In the genomic region with DNA sequence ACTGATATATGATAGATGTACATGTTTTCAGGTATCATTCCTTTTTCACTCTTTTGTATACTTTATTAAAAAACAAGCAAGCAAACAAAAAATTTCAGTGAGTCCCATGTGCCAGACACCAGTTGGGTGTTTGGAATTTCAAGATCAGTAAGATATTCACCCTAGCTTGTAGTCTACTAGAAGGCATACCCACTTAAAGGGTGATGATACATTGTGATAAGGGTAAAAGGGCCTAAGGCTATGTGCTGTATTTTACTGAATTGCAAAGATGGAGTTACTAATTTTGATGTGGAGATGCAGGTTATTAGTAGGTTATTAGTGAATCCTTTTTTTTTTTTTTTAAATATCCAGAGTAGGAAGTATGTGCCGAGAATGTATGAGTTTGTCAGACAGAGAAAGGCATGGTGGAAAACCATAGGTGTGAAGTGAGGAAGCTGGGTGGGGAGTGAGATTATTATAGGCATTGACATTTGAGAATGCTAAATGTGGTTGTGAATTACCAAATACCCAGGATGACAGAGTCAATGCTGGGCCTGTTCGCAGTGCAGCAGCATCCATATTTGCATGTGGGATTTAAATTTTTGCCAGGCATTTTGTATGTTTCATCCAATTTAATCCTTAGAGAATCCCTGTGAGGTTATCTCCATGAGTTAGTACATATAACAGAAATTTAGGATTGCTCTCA, we compare ENCODE assay signal across 26 cellular contexts. TPM values are rescaled to one million over a fixed set of nuclear protein-coding genes. Genes with fewer than 3 reads are reported as not detected.
DNase-seq lines count a peak whose midpoint lies in the region; ATAC-seq and TF ChIP-seq lines count a peak whose summit lies in the region.
"Had no signal": no experiment of that assay in that cellular context is flagged by ENCODE, and none has a peak within 500 bp of the region (broad histone marks: within the 10 kb centered on the region; RNA-seq: fewer than 3 reads in every experiment).

No MANE protein-coding gene starts in this region.

- H3K4me1 ChIP-seq in SK-N-SH (ENCODE audit: control insufficient read depth in 1 of 2, insufficient read depth in 2 of 2, low read depth in 1 of 2, low read length in 1 of 2) = peaks cover 9 to 12% of the 10 kb centered on the region in 2 experiments; a peak in 3 of 4 replicates
- H3K4me1 ChIP-seq in Loucy (ENCODE audit: insufficient read depth, low read length, poor library complexity, severe bottlenecking) = peaks cover 66% of the 10 kb centered on the region
- peaks cover 0 to 2% of the 10 kb centered on the region in 2 experiments for H3K4me1 ChIP-seq in trophoblast cell (ENCODE audit: control insufficient read depth in 1 of 2, insufficient read depth in 2 of 2, low read length in 2 of 2)
- H3K4me1 ChIP-seq in tibial nerve = peaks cover 0 to 16% (median 1%) of the 10 kb centered on the region in 4 donors

- no peak overlapping the region for H4K12ac ChIP-seq in trophoblast cell (ENCODE audit: low read depth, low read length)

- no peaks in the 10 kb centered on the region for H3K9me3 Mint-ChIP-seq in endothelial cell (ENCODE audit: unreplicated experiment)
- H3K9me3 Mint-ChIP-seq: CD14-positive monocyte; central memory CD8-positive, alpha-beta T cell; stimulated activated memory B cell treated with anti-CD40 and anti-IgM and Interleukin-4, amounts not matched to agents 10 μg/mL and 1 μg/mL and 100 μg/mL, for 72 hours had no signal

- TF ChIP-seq EP300 in SK-N-SH (IDR thresholded peaks at IDR 0.05; ENCODE audit: borderline replicate concordance in 1 of 2, low read depth in 1 of 2, low read length in 1 of 2) (no peak; a peak in 1 of 4 replicates), tibial nerve (IDR thresholded peaks at IDR 0.05) (no peak)

- peak overlapping the region; percentile 40 for H2BK5ac ChIP-seq in trophoblast cell (ENCODE audit: low read depth, low read length, poor library complexity)

- H3K18ac ChIP-seq in trophoblast cell (ENCODE audit: low read length) = no peak overlapping the region

- no peaks in the 10 kb centered on the region for H3F3A ChIP-seq in SK-N-SH (replicated peaks; ENCODE audit: insufficient read depth)
- H3F3A ChIP-seq in Loucy (ENCODE audit: low read depth) = no peaks in the 10 kb centered on the region

- no peak overlapping the region for H3K23ac ChIP-seq in trophoblast cell (ENCODE audit: low read length)

- no peak for TF ChIP-seq RAD21 in SK-N-SH (IDR thresholded peaks at IDR 0.05; ENCODE audit: low read length)

- no peak for TF ChIP-seq CTCF in SK-N-SH (IDR thresholded peaks at IDR 0.05)
- no peak for TF ChIP-seq CTCF in Loucy (conservative IDR thresholded peaks at IDR 0.05; ENCODE audit: low read length)
- TF ChIP-seq CTCF in endothelial cell (IDR thresholded peaks at IDR 0.05; ENCODE audit: unreplicated experiment) = no peak
- TF ChIP-seq CTCF in tibial nerve (IDR thresholded peaks at IDR 0.05) = no peak

- no peak overlapping the region for H2BK120ac ChIP-seq in trophoblast cell (ENCODE audit: insufficient read depth, low read length, poor library complexity)

- H3K27ac ChIP-seq in SK-N-SH (ENCODE audit: low read depth in 2 of 2, low read length in 1 of 2) (peak overlapping the region in 1 of 2 experiments; percentile 9; a peak in 1 of 4 replicates), trophoblast cell (ENCODE audit: low read depth, low read length) (no peak overlapping the region), tibial nerve (no peak overlapping the region)
- H3K27ac ChIP-seq: 22Rv1, adrenal gland, heart left ventricle, suprapubic skin had no signal

- no peak overlapping the region for H3K4me3 ChIP-seq in SK-N-SH (ENCODE audit: low read depth in 2 of 2, low read length in 1 of 2)
- H3K4me3 ChIP-seq in Loucy (ENCODE audit: low read length, poor library complexity, severe bottlenecking) = no peak overlapping the region
- H3K4me3 ChIP-seq in trophoblast cell (ENCODE audit: low read depth, low read length) = no peak overlapping the region
- H3K4me3 ChIP-seq in tibial nerve = no peak overlapping the region
- H3K4me3 ChIP-seq: adrenal gland, heart left ventricle, K562, suprapubic skin had no signal

- H3K79me1 ChIP-seq in trophoblast cell (ENCODE audit: low read length) = no peaks in the 10 kb centered on the region

- no peak overlapping the region for H3K4ac ChIP-seq in trophoblast cell (ENCODE audit: low read depth, low read length)

- H3K4me2 ChIP-seq in SK-N-SH (no peak overlapping the region), Loucy (ENCODE audit: low read depth, low read length, poor library complexity, severe bottlenecking) (peak overlapping the region; percentile 40), trophoblast cell (ENCODE audit: low read length) (peak overlapping the region; percentile 21)

- peaks cover 60% of the 10 kb centered on the region for H3K4me1 Mint-ChIP-seq in endothelial cell (ENCODE audit: unreplicated experiment)

- H2BK12ac ChIP-seq in trophoblast cell (ENCODE audit: low read length) = no peak overlapping the region

- no peak for TF ChIP-seq POLR2A in tibial nerve (IDR thresholded peaks at IDR 0.05)

- H4K91ac ChIP-seq in trophoblast cell (ENCODE audit: low read depth, low read length) = no peak overlapping the region

- CTCF ChIA-PET in SK-N-SH (lab: Yijun Ruan, JAX) = no interaction called here

- ATAC-seq in SK-N-SH treated with all-trans-retinoic acid at 6 μM for 48 hours = no peak
- ATAC-seq: esophagus mucosa; K562; PC-3; stimulated activated memory B cell treated with anti-CD40 and anti-IgM and Interleukin-4, amounts not matched to agents 10 μg/mL and 1 μg/mL and 100 μg/mL, for 72 hours had no signal

- peaks cover 5% of the 10 kb centered on the region for H3K36me3 Mint-ChIP-seq in endothelial cell (ENCODE audit: low read depth, unreplicated experiment)

- H2AFZ ChIP-seq in SK-N-SH (ENCODE audit: low read depth) (no peak overlapping the region), Loucy (ENCODE audit: low read length) (no peak overlapping the region), trophoblast cell (ENCODE audit: insufficient read depth, low read length, poor library complexity) (no peak overlapping the region)

- peaks cover 10% of the 10 kb centered on the region for H3K27me3 Mint-ChIP-seq in endothelial cell (ENCODE audit: unreplicated experiment)
- H3K27me3 Mint-ChIP-seq: central memory CD8-positive, alpha-beta T cell; stimulated activated memory B cell treated with anti-CD40 and anti-IgM and Interleukin-4, amounts not matched to agents 10 μg/mL and 1 μg/mL and 100 μg/mL, for 72 hours had no signal

- 92% methylated on average over 2 of the region's 2 CpGs for WGBS in SK-N-SH (ENCODE audit: low lambda C conversion rate)
- no CpG with 5 or more reads among the region's 2 CpGs for WGBS in trophoblast cell (ENCODE audit: extremely low coverage, insufficient coverage, insufficient read length)
- WGBS in tibial nerve, 2 donors = 93 to 95% methylated on average over 2 of the region's 2 CpGs

- H3K9me3 ChIP-seq in SK-N-SH (no peaks in the 10 kb centered on the region), Loucy (ENCODE audit: insufficient read depth, low read depth, low read length) (no peaks in the 10 kb centered on the region), trophoblast cell (ENCODE audit: insufficient read depth, low read depth, low read length) (no peaks in the 10 kb centered on the region), tibial nerve (no peaks in the 10 kb centered on the region)
- H3K9me3 ChIP-seq: adrenal gland, heart left ventricle, suprapubic skin had no signal

- POLR2A ChIA-PET in SK-N-SH (lab: Yijun Ruan, JAX) = no interaction called here

- no peak overlapping the region for H2AK5ac ChIP-seq in trophoblast cell (ENCODE audit: low read length)

- H4K8ac ChIP-seq in trophoblast cell (ENCODE audit: low read depth, low read length) = no peak overlapping the region

- peaks cover 25% of the 10 kb centered on the region for H3K79me2 ChIP-seq in SK-N-SH (ENCODE audit: insufficient read depth)
- H3K79me2 ChIP-seq in Loucy (ENCODE audit: insufficient read depth, low read length) = peaks cover 75% of the 10 kb centered on the region
- no peaks in the 10 kb centered on the region for H3K79me2 ChIP-seq in trophoblast cell (ENCODE audit: control insufficient read depth, insufficient read depth, low read length, poor library complexity)

- peak overlapping the region; percentile 6 for H3K27ac Mint-ChIP-seq in endothelial cell (ENCODE audit: unreplicated experiment)
- H3K27ac Mint-ChIP-seq: stimulated activated memory B cell treated with anti-CD40 and anti-IgM and Interleukin-4, amounts not matched to agents 10 μg/mL and 1 μg/mL and 100 μg/mL, for 72 hours had no signal

- DNase-seq in SK-N-SH = peak; percentile 20
- no peak for DNase-seq in endothelial cell (ENCODE audit: low spot score)
- DNase-seq in trophoblast cell = peak; percentile 43 to 89
- DNase-seq in GDM1 (lab: John Stamatoyannopoulos, UW) = no peak
- DNase-seq in globus pallidus (ENCODE audit: low spot score) = no peak
- no peak for DNase-seq in tibial nerve (ENCODE audit: low spot score in 2 of 2)
- DNase-seq: activated CD4-positive, alpha-beta T cell treated with anti-CD3 and anti-CD28 coated beads for 4 hours; activated effector memory CD4-positive, alpha-beta T cell treated with anti-CD3 and anti-CD28 coated beads, Interleukin-2, amount 50 U/mL, for 16 hours; activated T-cell treated with anti-CD3 and anti-CD28 coated beads, Interleukin-2, amount 50 U/mL, for 1 hour; adrenal gland; heart left ventricle; NCI-H1092 treated with DMSO at 0.1 percent for 48 hours; NCI-H187 treated with DMSO at 0.1 percent for 48 hours; NCI-H524; NK-92 treated with Interleukin-12 subunit alpha and Interleukin-12 subunit beta, amount 100 ng/mL, for 24 hours; PC-3; Right ventricle myocardium superior had no signal

- no peaks in the 10 kb centered on the region for H3K36me3 ChIP-seq in SK-N-SH (replicated peaks in 1 of 2; ENCODE audit: control insufficient read depth in 1 of 2, insufficient read depth in 2 of 2, low read length in 1 of 2)
- no peaks in the 10 kb centered on the region for H3K36me3 ChIP-seq in Loucy (ENCODE audit: insufficient read depth, low read length)
- H3K36me3 ChIP-seq in trophoblast cell (ENCODE audit: control insufficient read depth in 1 of 2, insufficient read depth in 2 of 2, low read length in 2 of 2) = no peaks in the 10 kb centered on the region
- no peaks in the 10 kb centered on the region for H3K36me3 ChIP-seq in tibial nerve
- H3K36me3 ChIP-seq: adrenal gland, heart left ventricle, suprapubic skin had no signal

- H4K20me1 ChIP-seq in SK-N-SH (ENCODE audit: insufficient read depth) = no peaks in the 10 kb centered on the region
- H4K20me1 ChIP-seq in Loucy (ENCODE audit: insufficient read depth, low read length, poor library complexity, severe bottlenecking) = peaks cover 17% of the 10 kb centered on the region

- peak overlapping the region; percentile 1 for H3K4me3 Mint-ChIP-seq in endothelial cell (ENCODE audit: unreplicated experiment)
- H3K4me3 Mint-ChIP-seq: CD14-positive monocyte; stimulated activated memory B cell treated with anti-CD40 and anti-IgM and Interleukin-4, amounts not matched to agents 10 μg/mL and 1 μg/mL and 100 μg/mL, for 72 hours had no signal

- H3K9ac ChIP-seq in SK-N-SH = no peak overlapping the region
- H3K9ac ChIP-seq in Loucy (ENCODE audit: low read depth, low read length, poor library complexity, severe bottlenecking) = no peak overlapping the region
- H3K9ac ChIP-seq in trophoblast cell (ENCODE audit: low read length) = no peak overlapping the region

- H3K14ac ChIP-seq in trophoblast cell (ENCODE audit: low read length) = no peak overlapping the region

- H3K27me3 ChIP-seq in SK-N-SH (ENCODE audit: insufficient read depth) = no peaks in the 10 kb centered on the region
- no peaks in the 10 kb centered on the region for H3K27me3 ChIP-seq in Loucy (ENCODE audit: insufficient read depth, low read length, poor library complexity, severe bottlenecking)
- no peaks in the 10 kb centered on the region for H3K27me3 ChIP-seq in trophoblast cell (ENCODE audit: insufficient read depth, low read length)
- no peaks in the 10 kb centered on the region for H3K27me3 ChIP-seq in tibial nerve
- H3K27me3 ChIP-seq: adrenal gland, heart left ventricle, suprapubic skin had no signal

- no peaks in the 10 kb centered on the region for H3K9me2 ChIP-seq in SK-N-SH
- H3K9me2 ChIP-seq in Loucy (replicated peaks; ENCODE audit: low read depth, low read length) = no peaks in the 10 kb centered on the region

RNA-seq across cellular contexts. Expression of a gene that starts 10.1 kb away (rescaled TPM):
- 14.7 and 18.9 TPM in 2 replicates for polyA plus RNA-seq in SK-N-SH (2012; rRNA removed)
- 7.5 and 8.2 TPM in 2 replicates for polyA plus RNA-seq in SK-N-SH (2012; cell fraction: cytosol; rRNA removed)
- 26.0 and 48.9 TPM in 2 replicates for polyA plus RNA-seq in SK-N-SH (2012; cell fraction: nucleus; rRNA removed)
- total RNA-seq in endothelial cell (ENCODE audit: unreplicated experiment) = 65.7 TPM
- polyA plus RNA-seq in trophoblast cell (2013) = 22.3 and 22.8 TPM in 2 replicates
- 10 to 100 TPM; 20.1 to 26.2 (median 21.8) TPM for total RNA-seq in tibial nerve

Comparison
In these comparisons a context has a peak if more than half of its experiments do, and no peak if none do; other contexts are left out.
1. DNase-seq: peak in SK-N-SH (single experiment) and trophoblast cell (2 of 2); none in endothelial cell (single experiment), GDM1 (single experiment), globus pallidus (single experiment) and tibial nerve (0 of 2).